16 cellular contexts compared by ENCODE assay signal in genomic region chr1:225517697-225518096, GRCh38.
DNase-seq lines count a peak whose midpoint lies in the region; ATAC-seq, FAIRE-seq and TF ChIP-seq lines count a peak whose summit lies in the region.
"Had no signal": no experiment of that assay in that cellular context is flagged by ENCODE, and none has a peak within 500 bp of the region (broad histone marks: within the 10 kb centered on the region; RNA-seq: fewer than 3 reads in every experiment).

No MANE protein-coding gene starts in this region.

- no peaks in the 10 kb centered on the region for H3K27me3 ChIP-seq in SK-N-SH (ENCODE audit: insufficient read depth)
- H3K27me3 ChIP-seq: upper lobe of left lung had no signal

- H3K27ac ChIP-seq in SK-N-SH (ENCODE audit: low read depth in 2 of 2, low read length in 1 of 2), result no peak overlapping the region
- H3K27ac ChIP-seq: KMS-11, upper lobe of left lung had no signal

- H3K79me2 ChIP-seq in SK-N-SH (ENCODE audit: insufficient read depth), result peaks cover 82% of the 10 kb centered on the region

- no peak for TF ChIP-seq EP300 in SK-N-SH (IDR thresholded peaks at IDR 0.05; ENCODE audit: borderline replicate concordance in 1 of 2, low read depth in 1 of 2, low read length in 1 of 2)

- ATAC-seq in SK-N-SH treated with all-trans-retinoic acid at 6 μM for 48 hours (peak; percentile 39), GM18873 (IDR thresholded peaks at IDR 0.05; ENCODE audit: low FRiP score, unreplicated experiment) (no peak), HG03354 (IDR thresholded peaks at IDR 0.05; ENCODE audit: poor library complexity, severe bottlenecking, unreplicated experiment) (no peak)
- ATAC-seq: activated T-cell treated with anti-CD3 and anti-CD28 coated beads, Interleukin-2, amount 50 U/mL, for 72 hours; T-cell had no signal

- in situ Hi-C loops in SK-MEL-5 (cut with HindIII; ENCODE audit: low pct_unique_long_range_greater_than_20kb, low sequenced_read_pairs), result no loop called here

- no peak overlapping the region for H3K4me3 ChIP-seq in SK-N-SH (ENCODE audit: low read depth in 2 of 2, low read length in 1 of 2)
- H3K4me3 ChIP-seq: upper lobe of left lung had no signal

- no peak for TF ChIP-seq RAD21 in SK-N-SH (IDR thresholded peaks at IDR 0.05; ENCODE audit: low read length)

- no peaks in the 10 kb centered on the region for H3K9me3 ChIP-seq in SK-N-SH
- H3K9me3 ChIP-seq: upper lobe of left lung had no signal

- peaks cover 15% of the 10 kb centered on the region for H3F3A ChIP-seq in SK-N-SH (replicated peaks; ENCODE audit: insufficient read depth)

- POLR2A ChIA-PET in SK-N-SH (lab: Yijun Ruan, JAX), result no interaction called here

- H3K4me2 ChIP-seq in SK-N-SH, result no peak overlapping the region
- H3K4me2 ChIP-seq: KMS-11 had no signal

- no peak overlapping the region for H3K9ac ChIP-seq in SK-N-SH
- H3K9ac ChIP-seq: KMS-11 had no signal

- H3K4me1 ChIP-seq in SK-N-SH (ENCODE audit: control insufficient read depth in 1 of 2, insufficient read depth in 2 of 2, low read depth in 1 of 2, low read length in 1 of 2), result peaks cover 0 to 19% of the 10 kb centered on the region in 2 experiments; a peak in 2 of 4 replicates
- H3K4me1 ChIP-seq: upper lobe of left lung had no signal

- peak; percentile 61 for FAIRE-seq in urothelium cell line (lab: Jason Lieb, UNC)

- no peak for DNase-seq in SK-N-SH
- peak; percentile 22 for DNase-seq in SK-MEL-5 (ENCODE audit: low read depth, low spot score)
- DNase-seq in foreskin melanocyte, result peak; percentile 9
- peak; percentile 3 for DNase-seq in urothelium cell line (ENCODE audit: low spot score)
- DNase-seq in stimulated activated CD4-positive, alpha-beta T cell treated with anti-CD3 and anti-CD28 coated beads, Interleukin-2, amount 100 ng/mL, for 24 hours, result no peak
- DNase-seq: activated CD4-positive, alpha-beta T cell treated with anti-CD3 and anti-CD28 coated beads for 4 hours; activated T-cell treated with anti-CD3 and anti-CD28 coated beads, Interleukin-2, amount 50 U/mL, for 72 hours; DND-41; NCI-H2107; stimulated activated CD4-positive, alpha-beta T cell treated with anti-CD3 and anti-CD28 coated beads, Interleukin-1b, Interleukin-23, amount 100 ng/mL, for 48 hours; T-cell had no signal

- no peak for TF ChIP-seq CTCF in SK-N-SH (IDR thresholded peaks at IDR 0.05)

- H3K36me3 ChIP-seq in SK-N-SH (replicated peaks in 1 of 2; ENCODE audit: control insufficient read depth in 1 of 2, insufficient read depth in 2 of 2, low read length in 1 of 2), result peaks cover 39 to 55% of the 10 kb centered on the region in 2 experiments
- H3K36me3 ChIP-seq: upper lobe of left lung had no signal

- no peak overlapping the region for H2AFZ ChIP-seq in SK-N-SH (ENCODE audit: low read depth)

- H3K9me2 ChIP-seq in SK-N-SH, result no peaks in the 10 kb centered on the region

- whole genome bisulfite sequencing in SK-N-SH (ENCODE audit: low lambda C conversion rate), result 94% methylated on average over 8 of the region's 8 CpGs

- CTCF ChIA-PET in SK-N-SH (lab: Yijun Ruan, JAX), result interaction anchor here (0.9 to 1.6 kb wide), 6 partner anchors 12 to 470 kb away, joined by 3 to 5 read pairs (median 4); partner anchors contain the start of gene TMEM63A

- H4K20me1 ChIP-seq in SK-N-SH (ENCODE audit: insufficient read depth), result peaks cover 28% of the 10 kb centered on the region; the same call in 1 of the 2 replicates

TF ChIP-seq in SK-N-SH treated with all-trans-retinoic acid at 6 μM for 48 hours, 23 proteins besides CTCF, POLR2A, EP300 and RAD21 (continues in another document):
- TF ChIP-seq, protein P1, sequence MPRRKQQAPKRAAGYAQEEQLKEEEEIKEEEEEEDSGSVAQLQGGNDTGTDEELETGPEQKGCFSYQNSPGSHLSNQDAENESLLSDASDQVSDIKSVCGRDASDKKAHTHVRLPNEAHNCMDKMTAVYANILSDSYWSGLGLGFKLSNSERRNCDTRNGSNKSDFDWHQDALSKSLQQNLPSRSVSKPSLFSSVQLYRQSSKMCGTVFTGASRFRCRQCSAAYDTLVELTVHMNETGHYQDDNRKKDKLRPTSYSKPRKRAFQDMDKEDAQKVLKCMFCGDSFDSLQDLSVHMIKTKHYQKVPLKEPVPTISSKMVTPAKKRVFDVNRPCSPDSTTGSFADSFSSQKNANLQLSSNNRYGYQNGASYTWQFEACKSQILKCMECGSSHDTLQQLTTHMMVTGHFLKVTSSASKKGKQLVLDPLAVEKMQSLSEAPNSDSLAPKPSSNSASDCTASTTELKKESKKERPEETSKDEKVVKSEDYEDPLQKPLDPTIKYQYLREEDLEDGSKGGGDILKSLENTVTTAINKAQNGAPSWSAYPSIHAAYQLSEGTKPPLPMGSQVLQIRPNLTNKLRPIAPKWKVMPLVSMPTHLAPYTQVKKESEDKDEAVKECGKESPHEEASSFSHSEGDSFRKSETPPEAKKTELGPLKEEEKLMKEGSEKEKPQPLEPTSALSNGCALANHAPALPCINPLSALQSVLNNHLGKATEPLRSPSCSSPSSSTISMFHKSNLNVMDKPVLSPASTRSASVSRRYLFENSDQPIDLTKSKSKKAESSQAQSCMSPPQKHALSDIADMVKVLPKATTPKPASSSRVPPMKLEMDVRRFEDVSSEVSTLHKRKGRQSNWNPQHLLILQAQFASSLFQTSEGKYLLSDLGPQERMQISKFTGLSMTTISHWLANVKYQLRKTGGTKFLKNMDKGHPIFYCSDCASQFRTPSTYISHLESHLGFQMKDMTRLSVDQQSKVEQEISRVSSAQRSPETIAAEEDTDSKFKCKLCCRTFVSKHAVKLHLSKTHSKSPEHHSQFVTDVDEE (CRISPR knock-in tag; IDR thresholded peaks at IDR 0.05), result no peak
- TF ChIP-seq, protein P2, sequence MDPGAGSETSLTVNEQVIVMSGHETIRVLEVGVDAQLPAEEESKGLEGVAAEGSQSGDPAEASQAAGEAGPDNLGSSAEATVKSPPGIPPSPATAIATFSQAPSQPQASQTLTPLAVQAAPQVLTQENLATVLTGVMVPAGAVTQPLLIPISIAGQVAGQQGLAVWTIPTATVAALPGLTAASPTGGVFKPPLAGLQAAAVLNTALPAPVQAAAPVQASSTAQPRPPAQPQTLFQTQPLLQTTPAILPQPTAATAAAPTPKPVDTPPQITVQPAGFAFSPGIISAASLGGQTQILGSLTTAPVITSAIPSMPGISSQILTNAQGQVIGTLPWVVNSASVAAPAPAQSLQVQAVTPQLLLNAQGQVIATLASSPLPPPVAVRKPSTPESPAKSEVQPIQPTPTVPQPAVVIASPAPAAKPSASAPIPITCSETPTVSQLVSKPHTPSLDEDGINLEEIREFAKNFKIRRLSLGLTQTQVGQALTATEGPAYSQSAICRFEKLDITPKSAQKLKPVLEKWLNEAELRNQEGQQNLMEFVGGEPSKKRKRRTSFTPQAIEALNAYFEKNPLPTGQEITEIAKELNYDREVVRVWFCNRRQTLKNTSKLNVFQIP (CRISPR knock-in tag; IDR thresholded peaks at IDR 0.05; ENCODE audit: borderline replicate concordance, low read depth), result no peak
- no peak for TF ChIP-seq RARB (CRISPR knock-in tag; IDR thresholded peaks at IDR 0.05)
- TF ChIP-seq ZFP3 (CRISPR knock-in tag; IDR thresholded peaks at IDR 0.05), result no peak
- TF ChIP-seq ZNF70 (CRISPR knock-in tag; IDR thresholded peaks at IDR 0.05), result no peak
- no peak for TF ChIP-seq ZFP30 (CRISPR knock-in tag; IDR thresholded peaks at IDR 0.05)
- TF ChIP-seq BACH2 (CRISPR knock-in tag; IDR thresholded peaks at IDR 0.05; ENCODE audit: borderline replicate concordance), result no peak

TF ChIP-seq in SK-N-SH, 30 proteins besides CTCF, POLR2A, EP300 and RAD21 (continues in another document):
- TF ChIP-seq EZH2phosphoT487 (IDR thresholded peaks at IDR 0.05; ENCODE audit: borderline replicate concordance, low read depth), result no peak
- TF ChIP-seq GATA2 (CRISPR knock-in tag; IDR thresholded peaks at IDR 0.05), result no peak
- TF ChIP-seq, protein P3, sequence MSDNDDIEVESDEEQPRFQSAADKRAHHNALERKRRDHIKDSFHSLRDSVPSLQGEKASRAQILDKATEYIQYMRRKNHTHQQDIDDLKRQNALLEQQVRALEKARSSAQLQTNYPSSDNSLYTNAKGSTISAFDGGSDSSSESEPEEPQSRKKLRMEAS (IDR thresholded peaks at IDR 0.05; ENCODE audit: low read depth), result no peak
- TF ChIP-seq NFIC (IDR thresholded peaks at IDR 0.05; ENCODE audit: borderline replicate concordance), result no peak
- no peak for TF ChIP-seq POLR2AphosphoS5 (IDR thresholded peaks at IDR 0.05; ENCODE audit: low read depth, low read length)
- TF ChIP-seq, protein P4, sequence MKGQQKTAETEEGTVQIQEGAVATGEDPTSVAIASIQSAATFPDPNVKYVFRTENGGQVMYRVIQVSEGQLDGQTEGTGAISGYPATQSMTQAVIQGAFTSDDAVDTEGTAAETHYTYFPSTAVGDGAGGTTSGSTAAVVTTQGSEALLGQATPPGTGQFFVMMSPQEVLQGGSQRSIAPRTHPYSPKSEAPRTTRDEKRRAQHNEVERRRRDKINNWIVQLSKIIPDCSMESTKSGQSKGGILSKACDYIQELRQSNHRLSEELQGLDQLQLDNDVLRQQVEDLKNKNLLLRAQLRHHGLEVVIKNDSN (IDR thresholded peaks at IDR 0.05; ENCODE audit: borderline replicate concordance, low read depth), result no peak
- TF ChIP-seq, protein P5, sequence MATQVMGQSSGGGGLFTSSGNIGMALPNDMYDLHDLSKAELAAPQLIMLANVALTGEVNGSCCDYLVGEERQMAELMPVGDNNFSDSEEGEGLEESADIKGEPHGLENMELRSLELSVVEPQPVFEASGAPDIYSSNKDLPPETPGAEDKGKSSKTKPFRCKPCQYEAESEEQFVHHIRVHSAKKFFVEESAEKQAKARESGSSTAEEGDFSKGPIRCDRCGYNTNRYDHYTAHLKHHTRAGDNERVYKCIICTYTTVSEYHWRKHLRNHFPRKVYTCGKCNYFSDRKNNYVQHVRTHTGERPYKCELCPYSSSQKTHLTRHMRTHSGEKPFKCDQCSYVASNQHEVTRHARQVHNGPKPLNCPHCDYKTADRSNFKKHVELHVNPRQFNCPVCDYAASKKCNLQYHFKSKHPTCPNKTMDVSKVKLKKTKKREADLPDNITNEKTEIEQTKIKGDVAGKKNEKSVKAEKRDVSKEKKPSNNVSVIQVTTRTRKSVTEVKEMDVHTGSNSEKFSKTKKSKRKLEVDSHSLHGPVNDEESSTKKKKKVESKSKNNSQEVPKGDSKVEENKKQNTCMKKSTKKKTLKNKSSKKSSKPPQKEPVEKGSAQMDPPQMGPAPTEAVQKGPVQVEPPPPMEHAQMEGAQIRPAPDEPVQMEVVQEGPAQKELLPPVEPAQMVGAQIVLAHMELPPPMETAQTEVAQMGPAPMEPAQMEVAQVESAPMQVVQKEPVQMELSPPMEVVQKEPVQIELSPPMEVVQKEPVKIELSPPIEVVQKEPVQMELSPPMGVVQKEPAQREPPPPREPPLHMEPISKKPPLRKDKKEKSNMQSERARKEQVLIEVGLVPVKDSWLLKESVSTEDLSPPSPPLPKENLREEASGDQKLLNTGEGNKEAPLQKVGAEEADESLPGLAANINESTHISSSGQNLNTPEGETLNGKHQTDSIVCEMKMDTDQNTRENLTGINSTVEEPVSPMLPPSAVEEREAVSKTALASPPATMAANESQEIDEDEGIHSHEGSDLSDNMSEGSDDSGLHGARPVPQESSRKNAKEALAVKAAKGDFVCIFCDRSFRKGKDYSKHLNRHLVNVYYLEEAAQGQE (IDR thresholded peaks at IDR 0.05; ENCODE audit: low read depth, low read length), result no peak

Comparison
In these comparisons a context has a peak if more than half of its experiments do, and no peak if none do; other contexts are left out.
1. DNase-seq: peak in SK-MEL-5 (single experiment), foreskin melanocyte (single experiment) and urothelium cell line (single experiment); none in SK-N-SH (single experiment) and stimulated activated CD4-positive, alpha-beta T cell treated with anti-CD3 and anti-CD28 coated beads, Interleukin-2, amount 100 ng/mL, for 24 hours (0 of 2).